1 cellular context compared by ENCODE assay signal in genomic region chr18:23282437-23282781, GRCh38.
TF ChIP-seq lines count a peak whose summit lies in the region.

No MANE protein-coding gene starts in this region.

TF ChIP-seq in HCT116, 20 proteins besides CTCF, POLR2A, EP300 and RAD21:
- no peak for TF ChIP-seq EZH2phosphoT487 (IDR thresholded peaks at IDR 0.05; ENCODE audit: borderline replicate concordance)
- TF ChIP-seq, protein P1, sequence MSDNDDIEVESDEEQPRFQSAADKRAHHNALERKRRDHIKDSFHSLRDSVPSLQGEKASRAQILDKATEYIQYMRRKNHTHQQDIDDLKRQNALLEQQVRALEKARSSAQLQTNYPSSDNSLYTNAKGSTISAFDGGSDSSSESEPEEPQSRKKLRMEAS (IDR thresholded peaks at IDR 0.05) = no peak
- no peak for TF ChIP-seq SIN3A (IDR thresholded peaks at IDR 0.05; ENCODE audit: low read depth)
- no peak for TF ChIP-seq ELF1 (IDR thresholded peaks at IDR 0.05; ENCODE audit: borderline replicate concordance, low read depth)
- TF ChIP-seq SP1 (IDR thresholded peaks at IDR 0.05; ENCODE audit: low read depth) = no peak
- no peak for TF ChIP-seq CBX3 (IDR thresholded peaks at IDR 0.05; ENCODE audit: low read depth)
- no peak for TF ChIP-seq SRF (IDR thresholded peaks at IDR 0.05; ENCODE audit: low read depth)
- TF ChIP-seq EGR1 (IDR thresholded peaks at IDR 0.05; ENCODE audit: low read depth) = no peak
- no peak for TF ChIP-seq YY1 (IDR thresholded peaks at IDR 0.05; ENCODE audit: extremely low read depth, insufficient replicate concordance, low read depth, low read length)
- TF ChIP-seq, protein P2, sequence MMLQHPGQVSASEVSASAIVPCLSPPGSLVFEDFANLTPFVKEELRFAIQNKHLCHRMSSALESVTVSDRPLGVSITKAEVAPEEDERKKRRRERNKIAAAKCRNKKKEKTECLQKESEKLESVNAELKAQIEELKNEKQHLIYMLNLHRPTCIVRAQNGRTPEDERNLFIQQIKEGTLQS (IDR thresholded peaks at IDR 0.05) = no peak
- TF ChIP-seq, protein P3, sequence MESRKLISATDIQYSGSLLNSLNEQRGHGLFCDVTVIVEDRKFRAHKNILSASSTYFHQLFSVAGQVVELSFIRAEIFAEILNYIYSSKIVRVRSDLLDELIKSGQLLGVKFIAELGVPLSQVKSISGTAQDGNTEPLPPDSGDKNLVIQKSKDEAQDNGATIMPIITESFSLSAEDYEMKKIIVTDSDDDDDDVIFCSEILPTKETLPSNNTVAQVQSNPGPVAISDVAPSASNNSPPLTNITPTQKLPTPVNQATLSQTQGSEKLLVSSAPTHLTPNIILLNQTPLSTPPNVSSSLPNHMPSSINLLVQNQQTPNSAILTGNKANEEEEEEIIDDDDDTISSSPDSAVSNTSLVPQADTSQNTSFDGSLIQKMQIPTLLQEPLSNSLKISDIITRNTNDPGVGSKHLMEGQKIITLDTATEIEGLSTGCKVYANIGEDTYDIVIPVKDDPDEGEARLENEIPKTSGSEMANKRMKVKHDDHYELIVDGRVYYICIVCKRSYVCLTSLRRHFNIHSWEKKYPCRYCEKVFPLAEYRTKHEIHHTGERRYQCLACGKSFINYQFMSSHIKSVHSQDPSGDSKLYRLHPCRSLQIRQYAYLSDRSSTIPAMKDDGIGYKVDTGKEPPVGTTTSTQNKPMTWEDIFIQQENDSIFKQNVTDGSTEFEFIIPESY (IDR thresholded peaks at IDR 0.05; ENCODE audit: extremely low read depth, insufficient replicate concordance, low read length) = no peak
- no peak for TF ChIP-seq REST (IDR thresholded peaks at IDR 0.05; ENCODE audit: low read depth)
- no peak for TF ChIP-seq ZNF274 (IDR thresholded peaks at IDR 0.05; ENCODE audit: low read depth, low read length)
- no peak for TF ChIP-seq JUND (IDR thresholded peaks at IDR 0.05)
- no peak for TF ChIP-seq FOSL1 (IDR thresholded peaks at IDR 0.05; ENCODE audit: low read depth)
- no peak for TF ChIP-seq ZFX (IDR thresholded peaks at IDR 0.05)
- no peak for TF ChIP-seq CEBPB (IDR thresholded peaks at IDR 0.05; ENCODE audit: low read depth)
- no peak for TF ChIP-seq EZH2 (IDR thresholded peaks at IDR 0.05)
TF ChIP-seq in HCT116: peak in this region for 0.
